In the genomic region with DNA sequence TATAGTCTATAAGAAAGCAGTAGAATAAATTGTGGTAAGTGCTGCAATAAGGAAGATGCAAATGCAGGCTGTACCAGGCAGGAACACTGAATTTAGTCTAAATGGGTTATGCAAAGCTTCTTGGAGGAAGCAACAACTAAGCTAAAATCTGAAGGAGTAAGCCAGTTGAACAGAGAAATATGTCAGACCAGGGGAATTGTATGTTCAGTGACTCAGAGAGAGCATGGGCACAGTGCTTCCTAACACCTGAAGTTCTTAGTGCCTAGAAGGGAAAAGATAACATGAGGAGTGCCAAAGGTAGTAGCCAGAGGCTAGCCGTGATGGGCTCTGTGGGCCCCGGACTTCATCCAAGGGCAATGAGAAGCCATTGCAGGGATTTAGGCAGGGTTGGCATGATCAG, we compare ENCODE assay signal across 23 cellular contexts.
DNase-seq lines count a peak whose midpoint lies in the region; ATAC-seq and TF ChIP-seq lines count a peak whose summit lies in the region.
"Had no signal": no experiment of that assay in that cellular context is flagged by ENCODE, and none has a peak within 500 bp of the region (broad histone marks: within the 10 kb centered on the region; RNA-seq: fewer than 3 reads in every experiment).

No MANE protein-coding gene starts in this region.

- intact Hi-C loops in mucosa of descending colon (cut with DNase I, micrococcal nuclease): no loop called here

- H3K4me3 ChIP-seq in mucosa of descending colon: no peak overlapping the region
- H3K4me3 ChIP-seq: A549, BLaER1, GM12878 had no signal

- DNase-seq in NCI-H526 (lab: John Stamatoyannopoulos, UW) (peak; percentile 28 to 35), NCI-H526 treated with DMSO at 0.1 percent for 48 hours (lab: John Stamatoyannopoulos, UW) (no peak), islet precursor cell (peak; percentile 37), mucosa of descending colon (no peak)
- no peak for DNase-seq in effector CD8-positive, alpha-beta T cell (lab: John Stamatoyannopoulos, UW)
- no peak for DNase-seq in stimulated activated naive CD4-positive, alpha-beta T cell (lab: John Stamatoyannopoulos, UW)
- DNase-seq: AML-193; BE2C; C1 segment of cervical spinal cord; CD4-positive, alpha-beta memory T cell; CD4-positive, CD25-positive, alpha-beta regulatory T cell; CD8-positive, alpha-beta memory T cell; COR-L47; DMS 273 treated with DMSO at 0.1 percent for 48 hours; DMS153; DMS53; DMS79; DND-41; EL; GDM1 had no signal

- no peaks in the 10 kb centered on the region for H3K36me3 ChIP-seq in mucosa of descending colon (ENCODE audit: low read depth)
- H3K36me3 ChIP-seq: BE2C, BLaER1 had no signal

- no peak for TF ChIP-seq CTCF in mucosa of descending colon (IDR thresholded peaks at IDR 0.05)

- H3K9me3 ChIP-seq in mucosa of descending colon: no peaks in the 10 kb centered on the region
- H3K9me3 ChIP-seq: A549, BE2C, BLaER1 had no signal

- no peaks in the 10 kb centered on the region for H3K4me1 ChIP-seq in mucosa of descending colon (ENCODE audit: low read depth)
- H3K4me1 ChIP-seq: A549, BE2C, BLaER1 had no signal

- ATAC-seq in mucosa of descending colon: peak; percentile 30
- ATAC-seq: A549, GM12878 had no signal

Comparison
In these comparisons a context has a peak if more than half of its experiments do, and no peak if none do; other contexts are left out.
1. DNase-seq: peak in NCI-H526 (2 of 2) and islet precursor cell (single experiment); none in NCI-H526 treated with DMSO at 0.1 percent for 48 hours (single experiment), mucosa of descending colon (0 of 3), effector CD8-positive, alpha-beta T cell (single experiment) and stimulated activated naive CD4-positive, alpha-beta T cell (0 of 6).